Comparison of ENCODE assay signal across 8 cellular contexts in the genomic region with DNA sequence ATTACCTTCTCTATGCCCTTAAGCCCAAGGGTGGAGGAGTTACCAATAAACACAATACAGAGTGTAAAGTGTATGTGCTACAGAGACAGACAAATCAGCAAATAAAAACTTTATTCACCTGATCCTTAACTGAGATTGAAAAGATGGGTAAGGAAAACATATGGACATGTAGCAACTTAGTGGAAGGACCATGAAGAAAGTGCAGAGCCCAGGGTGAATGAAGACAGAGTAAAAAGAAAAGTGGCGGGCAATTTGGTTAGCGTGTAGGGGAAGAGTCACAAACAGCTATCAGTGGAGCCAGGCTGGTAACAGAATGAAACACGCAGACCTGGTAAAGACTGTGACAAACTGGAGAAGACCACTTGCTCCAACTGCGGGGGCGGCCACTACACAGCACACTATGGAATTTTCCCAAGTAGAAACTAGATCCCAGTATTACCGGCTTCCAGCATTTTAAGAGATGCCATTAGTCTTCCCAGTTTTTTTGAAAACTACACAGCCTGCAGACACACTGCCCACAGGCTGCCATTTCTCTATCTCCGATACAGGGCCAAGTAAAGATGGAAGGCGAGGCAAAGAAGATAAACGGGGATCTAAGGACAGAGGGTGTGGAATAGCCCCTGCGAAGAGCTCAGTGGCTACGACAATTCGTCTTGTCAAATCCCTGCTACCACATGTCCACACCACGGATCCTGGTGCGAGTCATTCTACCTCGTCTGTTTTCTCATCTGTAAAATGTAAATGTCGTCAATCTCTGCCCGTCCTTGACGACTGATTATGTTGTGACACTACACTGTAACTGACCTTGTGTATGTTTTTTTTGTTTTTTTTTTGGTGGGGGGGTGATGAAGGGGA. TPM values are rescaled to one million over a fixed set of nuclear protein-coding genes. Genes with fewer than 3 reads are reported as not detected.
A peak's percentile ranks its signal among the peaks of the same experiment; 100 is the strongest.
DNase-seq lines count a peak whose midpoint lies in the region; ATAC-seq, FAIRE-seq and TF ChIP-seq lines count a peak whose summit lies in the region.

No MANE protein-coding gene starts in this region.

- no peak overlapping the region for H2AFZ ChIP-seq in endothelial cell of umbilical vein (ENCODE audit: low read depth, low read length)

- peak overlapping the region; percentile 84 to 97 (median 95) for H3K4me3 Mint-ChIP-seq in naive thymus-derived CD8-positive, alpha-beta T cell

- no peaks in the 10 kb centered on the region for H3K9me1 ChIP-seq in endothelial cell of umbilical vein (replicated peaks; ENCODE audit: control insufficient read depth, extremely low read depth, insufficient read depth, low read length)

- peaks cover 47% of the 10 kb centered on the region for H3K79me2 ChIP-seq in endothelial cell of umbilical vein (ENCODE audit: control insufficient read depth, insufficient read depth, low read length)

- H3K4me1 Mint-ChIP-seq in naive thymus-derived CD8-positive, alpha-beta T cell, result peaks cover 22 to 56% (median 49%) of the 10 kb centered on the region in 4 donors

- peak overlapping the region; percentile 69 for H3K4me2 ChIP-seq in endothelial cell of umbilical vein (ENCODE audit: insufficient read depth, low read length)

- peaks cover 0 to 3% of the 10 kb centered on the region in 2 experiments for H3K36me3 ChIP-seq in endothelial cell of umbilical vein (ENCODE audit: control insufficient read depth in 2 of 2, extremely low read depth in 1 of 2, insufficient read depth in 2 of 2, low read length in 2 of 2)

- TF ChIP-seq CTCF in endothelial cell of umbilical vein (IDR thresholded peaks at IDR 0.05; ENCODE audit: extremely low read depth in 1 of 2, insufficient read depth in 1 of 2, low read depth in 1 of 2, low read length in 2 of 2) (no peak), D721Med (IDR thresholded peaks at IDR 0.05; ENCODE audit: insufficient read depth, missing control alignments) (no peak)

- peaks cover 11% of the 10 kb centered on the region for H3K4me1 ChIP-seq in endothelial cell of umbilical vein (ENCODE audit: control insufficient read depth, extremely low read depth, insufficient read depth, low read length)

- H4K20me1 ChIP-seq in endothelial cell of umbilical vein (replicated peaks; ENCODE audit: control insufficient read depth, extremely low read depth, insufficient read depth, low read length), result peaks cover 14% of the 10 kb centered on the region

- dilution Hi-C loops in endothelial cell of umbilical vein (cut with MboI; ENCODE audit: extremely low pct_ligation_motif_present, low sequenced_read_pairs), result no loop called here

- peaks cover 0 to 8% (median 2%) of the 10 kb centered on the region in 5 donors for H3K27me3 Mint-ChIP-seq in naive thymus-derived CD8-positive, alpha-beta T cell

- ATAC-seq in naive thymus-derived CD8-positive, alpha-beta T cell, result peak in 1 of 2 donors; percentile 5
- ATAC-seq in GM18498 (IDR thresholded peaks at IDR 0.05; ENCODE audit: unreplicated experiment), result no peak

- no peaks in the 10 kb centered on the region for H3K27me3 ChIP-seq in endothelial cell of umbilical vein (ENCODE audit: control insufficient read depth in 2 of 2, insufficient read depth in 2 of 2, low read length in 2 of 2)

- TF ChIP-seq POLR2A in endothelial cell of umbilical vein (IDR thresholded peaks at IDR 0.05; ENCODE audit: low read depth, low read length), result peak; percentile 26

- FAIRE-seq in endothelial cell of umbilical vein (lab: Jason Lieb, UNC) (no peak), D721Med (lab: Jason Lieb, UNC) (no peak)

- DNase-seq in NCI-H82 (lab: John Stamatoyannopoulos, UW) (peak; percentile 46), NCI-H82 treated with DMSO at 0.1 percent for 48 hours (lab: John Stamatoyannopoulos, UW; ENCODE audit: unreplicated experiment) (no peak), RPMI8226 (peak; percentile 17), endothelial cell of umbilical vein (ENCODE audit: low read depth, low spot score) (no peak), D721Med (ENCODE audit: insufficient read length, low spot score) (no peak), GOT3 (lab: John Stamatoyannopoulos, UW) (no peak)
- peak in 2 of 10 donors; percentile 17 to 24 for DNase-seq in naive thymus-derived CD8-positive, alpha-beta T cell

- CTCF ChIA-PET in endothelial cell of umbilical vein (lab: Charles Lee), result no interaction called here

- peaks cover 8 to 32% (median 16%) of the 10 kb centered on the region in 3 donors for H3K36me3 Mint-ChIP-seq in naive thymus-derived CD8-positive, alpha-beta T cell

- peak overlapping the region; percentile 85 to 99 (median 98) for H3K27ac Mint-ChIP-seq in naive thymus-derived CD8-positive, alpha-beta T cell

- POLR2A ChIA-PET in endothelial cell of umbilical vein (lab: Charles Lee), result no interaction called here
- POLR2A ChIA-PET in naive thymus-derived CD8-positive, alpha-beta T cell (lab: Charles Lee), result interaction anchor here (1.2 kb wide), 1 partner anchor 394 kb away, joined by 5 read pairs; a partner anchor contains a TSS

- H3K27ac ChIP-seq in endothelial cell of umbilical vein (ENCODE audit: insufficient read depth, low read depth, low read length), result peak overlapping the region; percentile 85

- TSS peak; percentile 43 for BruUV-seq in endothelial cell of umbilical vein (replicated peaks; lab: Mats Ljungman, UMichigan)

- peak overlapping the region; percentile 98 for H3K9ac ChIP-seq in endothelial cell of umbilical vein (replicated peaks; ENCODE audit: extremely low read depth, insufficient read depth, low read length)

- intact Hi-C loops in endothelial cell of umbilical vein (cut with micrococcal nuclease), result no loop called here

- peaks cover 0 to 5% (median 0%) of the 10 kb centered on the region in 9 donors for H3K9me3 Mint-ChIP-seq in naive thymus-derived CD8-positive, alpha-beta T cell

- no peaks in the 10 kb centered on the region for H3K9me3 ChIP-seq in endothelial cell of umbilical vein (replicated peaks; ENCODE audit: control insufficient read depth, insufficient read depth, low read length)

- peak overlapping the region; percentile 95 to 96 (median 96) for H3K4me3 ChIP-seq in endothelial cell of umbilical vein (replicated peaks in 1 of 3; ENCODE audit: insufficient read depth in 1 of 3, low read depth in 1 of 3, low read length in 3 of 3)

TF ChIP-seq in endothelial cell of umbilical vein, 7 proteins besides CTCF, POLR2A, EP300 and RAD21:
- no peak for TF ChIP-seq FOS (IDR thresholded peaks at IDR 0.05; ENCODE audit: borderline replicate concordance, insufficient read depth, low read length)
- TF ChIP-seq, protein P1, sequence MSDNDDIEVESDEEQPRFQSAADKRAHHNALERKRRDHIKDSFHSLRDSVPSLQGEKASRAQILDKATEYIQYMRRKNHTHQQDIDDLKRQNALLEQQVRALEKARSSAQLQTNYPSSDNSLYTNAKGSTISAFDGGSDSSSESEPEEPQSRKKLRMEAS (IDR thresholded peaks at IDR 0.05; ENCODE audit: insufficient read depth, insufficient read length), result no peak
- TF ChIP-seq JUN (IDR thresholded peaks at IDR 0.05; ENCODE audit: borderline replicate concordance, insufficient read depth, insufficient read length, low read depth), result no peak
- no peak for TF ChIP-seq POLR2AphosphoS5 (IDR thresholded peaks at IDR 0.05; ENCODE audit: insufficient read depth, low read depth, low read length)
- TF ChIP-seq EZH2 (IDR thresholded peaks at IDR 0.05; ENCODE audit: borderline replicate concordance, low read depth, low read length, severe bottlenecking), result no peak
- no peak for TF ChIP-seq GATA2 (IDR thresholded peaks at IDR 0.05; ENCODE audit: insufficient read depth, insufficient read length, low read depth, low read length)
- no peak for TF ChIP-seq MYC (IDR thresholded peaks at IDR 0.05; ENCODE audit: low read depth, low read length)

RNA-seq across cellular contexts. Expression of a gene that starts 1.2 kb away (rescaled TPM):
- 26.4 and 28.2 TPM in 2 replicates for total RNA-seq in endothelial cell of umbilical vein
- 33.8 and 38.5 TPM in 2 replicates for polyA plus RNA-seq in endothelial cell of umbilical vein
- 38.5 and 42.7 TPM in 2 replicates for polyA plus RNA-seq in endothelial cell of umbilical vein (2011; cell fraction: cytosol; rRNA removed)
- polyA plus RNA-seq in endothelial cell of umbilical vein (2011; cell fraction: nucleus; rRNA removed), result 15.9 and 17.6 TPM in 2 replicates
- 34.7 and 42.8 TPM in 2 replicates for polyA plus RNA-seq in endothelial cell of umbilical vein (2012)
- 35.3 and 35.5 TPM in 2 replicates for polyA minus RNA-seq in endothelial cell of umbilical vein
- 22.3 TPM for polyA minus RNA-seq in endothelial cell of umbilical vein (2011; cell fraction: cytosol; rRNA and poly(A)+ RNA removed)
- polyA minus RNA-seq in endothelial cell of umbilical vein (2011; cell fraction: nucleus; rRNA and poly(A)+ RNA removed), result 12.3 and 18.7 TPM in 2 replicates
- total RNA-seq in naive thymus-derived CD8-positive, alpha-beta T cell, result 10 to 100 TPM; 23.7 to 25.0 TPM
- 10 to 100 TPM; 72.6 to 93.3 (median 82.1) TPM for polyA plus RNA-seq in naive thymus-derived CD8-positive, alpha-beta T cell

Comparison
In these comparisons a context has a peak if more than half of its experiments do, and no peak if none do; other contexts are left out.
1. DNase-seq: peak in NCI-H82 (single experiment) and RPMI8226 (single experiment); none in NCI-H82 treated with DMSO at 0.1 percent for 48 hours (single experiment), endothelial cell of umbilical vein (single experiment), D721Med (single experiment) and GOT3 (single experiment).